24 cellular contexts compared by ENCODE assay signal in the genomic region with DNA sequence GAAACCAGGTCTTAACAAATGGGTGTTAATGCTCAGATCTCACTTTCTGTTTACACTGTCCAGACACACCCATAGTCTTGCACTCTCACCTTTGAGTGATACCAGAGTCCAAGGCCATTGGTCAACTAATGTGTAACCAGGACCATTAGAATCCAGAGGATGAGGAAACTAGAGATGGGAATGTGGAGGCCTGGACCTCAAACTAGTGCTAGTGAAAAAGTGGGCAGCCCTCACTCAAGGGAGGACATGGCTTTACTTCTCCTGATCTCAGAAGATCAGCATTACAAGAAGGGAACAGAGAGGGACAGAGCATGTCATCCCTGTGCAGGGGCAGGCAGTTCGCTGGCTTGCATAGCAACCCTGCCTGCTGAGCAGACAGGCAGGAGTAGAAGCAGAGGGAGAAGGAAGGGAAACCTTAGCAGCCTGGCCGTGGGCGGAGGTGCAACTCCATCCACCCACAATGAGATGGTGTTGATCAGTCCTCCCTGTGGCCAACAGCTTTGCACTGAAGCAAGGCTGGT. TPM values are rescaled to one million over a fixed set of nuclear protein-coding genes. Genes with fewer than 3 reads are reported as not detected.
DNase-seq lines count a peak whose midpoint lies in the region; ATAC-seq and TF ChIP-seq lines count a peak whose summit lies in the region.
"Had no signal": no experiment of that assay in that cellular context is flagged by ENCODE, and none has a peak within 500 bp of the region (broad histone marks: within the 10 kb centered on the region; RNA-seq: fewer than 3 reads in every experiment).

No MANE protein-coding gene starts in this region.

- H2BK5ac ChIP-seq in IMR-90 (ENCODE audit: low read depth, low read length, poor library complexity, severe bottlenecking), result no peak overlapping the region

- TF ChIP-seq POLR2A in IMR-90 (IDR thresholded peaks at IDR 0.05; ENCODE audit: low read depth, low read length), result no peak
- no peak for TF ChIP-seq POLR2A in breast epithelium (IDR thresholded peaks at IDR 0.05)

- no peak overlapping the region for H3K27ac Mint-ChIP-seq in stimulated activated memory B cell treated with anti-CD40 and anti-IgM and Interleukin-4, amounts not matched to agents 10 μg/mL and 1 μg/mL and 100 μg/mL, for 72 hours
- H3K27ac Mint-ChIP-seq: naive thymus-derived CD8-positive, alpha-beta T cell had no signal

- H3K27me3 ChIP-seq in IMR-90 (ENCODE audit: control insufficient read depth, insufficient read depth, low read length) (0 out of 2 replicates have a peak, but pooled peaks cover 6% of the 10 kb centered on the region), breast epithelium (no peaks in the 10 kb centered on the region)
- H3K27me3 ChIP-seq: BLaER1 treated with 17β-estradiol and CSF1 and Interleukin-3, amounts not matched to agents 10 nM and 100 nM; cardiac muscle cell; esophagus squamous epithelium; upper lobe of left lung had no signal

- no peak overlapping the region for H2BK15ac ChIP-seq in IMR-90 (ENCODE audit: low read depth, low read length)

- WGBS in IMR-90 (ENCODE audit: extremely low coverage in 2 of 2, insufficient read length in 1 of 2), 2 experiments, result no CpG with 5 or more reads among the region's 3 CpGs

- in situ Hi-C loops in IMR-90 (cut with MboI; ENCODE audit: low sequenced_read_pairs), result no loop called here

- H3K9me3 ChIP-seq in IMR-90 (ENCODE audit: control insufficient read depth, insufficient read depth, low read length) (no peaks in the 10 kb centered on the region), breast epithelium (no peaks in the 10 kb centered on the region)
- H3K9me3 ChIP-seq: esophagus squamous epithelium, upper lobe of left lung had no signal

- TF ChIP-seq RAD21 in IMR-90 (IDR thresholded peaks at IDR 0.05; ENCODE audit: low read length), result no peak

- H3K4me3 ChIP-seq in IMR-90 (ENCODE audit: insufficient read depth, low read depth, low read length) (no peak overlapping the region), breast epithelium (no peak overlapping the region)
- H3K4me3 ChIP-seq: BLaER1 treated with 17β-estradiol and CSF1 and Interleukin-3, amounts not matched to agents 10 nM and 100 nM; cardiac muscle cell; esophagus squamous epithelium; smooth muscle cell; upper lobe of left lung had no signal

- no peak overlapping the region for H2AFZ ChIP-seq in IMR-90 (replicated peaks; ENCODE audit: low read length, poor library complexity)

- no peak overlapping the region for H4K91ac ChIP-seq in IMR-90 (ENCODE audit: insufficient read depth, low read depth, low read length)

- H3K27ac ChIP-seq in IMR-90 (ENCODE audit: insufficient read depth, low read length) (no peak overlapping the region), breast epithelium (no peak overlapping the region)
- H3K27ac ChIP-seq: 22Rv1; BLaER1 treated with 17β-estradiol and CSF1 and Interleukin-3, amounts not matched to agents 10 nM and 100 nM; cardiac muscle cell; esophagus squamous epithelium; HL-60; KMS-11; upper lobe of left lung had no signal

- no peaks in the 10 kb centered on the region for H4K20me1 ChIP-seq in IMR-90 (ENCODE audit: insufficient read depth, low read length)
- H4K20me1 ChIP-seq: BLaER1 treated with 17β-estradiol and CSF1 and Interleukin-3, amounts not matched to agents 10 nM and 100 nM had no signal

- H3K18ac ChIP-seq in IMR-90 (ENCODE audit: low read depth, low read length), result no peak overlapping the region

- CTCF ChIA-PET in IMR-90 (lab: Yijun Ruan, JAX), result no interaction called here

- peaks cover 2% of the 10 kb centered on the region for H3K36me3 Mint-ChIP-seq in stimulated activated memory B cell treated with anti-CD40 and anti-IgM and Interleukin-4, amounts not matched to agents 10 μg/mL and 1 μg/mL and 100 μg/mL, for 72 hours

- no peaks in the 10 kb centered on the region for H3K9me1 ChIP-seq in IMR-90 (ENCODE audit: insufficient read depth, low read length)

- H3K79me1 ChIP-seq in IMR-90 (ENCODE audit: low read depth in 1 of 2, low read length in 2 of 2), result no peaks in the 10 kb centered on the region

- H2AK5ac ChIP-seq in IMR-90 (ENCODE audit: low read depth, low read length), result no peak overlapping the region

- no peaks in the 10 kb centered on the region for H3K36me3 ChIP-seq in IMR-90 (ENCODE audit: control insufficient read depth, insufficient read depth, low read length)
- H3K36me3 ChIP-seq in breast epithelium, result no peaks in the 10 kb centered on the region
- H3K36me3 ChIP-seq: BLaER1 treated with 17β-estradiol and CSF1 and Interleukin-3, amounts not matched to agents 10 nM and 100 nM; cardiac muscle cell; esophagus squamous epithelium; upper lobe of left lung had no signal

- TF ChIP-seq CTCF in IMR-90 (conservative IDR thresholded peaks at IDR 0.05; ENCODE audit: low read depth, low read length), result no peak
- no peak for TF ChIP-seq CTCF in breast epithelium (IDR thresholded peaks at IDR 0.05)

- no peak overlapping the region for H3K23ac ChIP-seq in IMR-90 (ENCODE audit: low read depth, low read length)

- dilution Hi-C loops in IMR-90 (cut with HindIII; ENCODE audit: low sequenced_read_pairs, unreplicated experiment), result no loop called here

- no peak overlapping the region for H4K8ac ChIP-seq in IMR-90 (ENCODE audit: low read depth in 2 of 2, low read length in 2 of 2)

- no peak overlapping the region for H4K5ac ChIP-seq in IMR-90 (ENCODE audit: low read depth, low read length)

- no peak overlapping the region for H3K14ac ChIP-seq in IMR-90 (replicated peaks; ENCODE audit: low read depth, low read length)

- no peaks in the 10 kb centered on the region for H3K4me1 ChIP-seq in IMR-90 (ENCODE audit: control insufficient read depth, insufficient read depth, low read length)
- no peaks in the 10 kb centered on the region for H3K4me1 ChIP-seq in breast epithelium
- H3K4me1 ChIP-seq: esophagus squamous epithelium, upper lobe of left lung had no signal

- no peak overlapping the region for H3K9ac ChIP-seq in IMR-90 (ENCODE audit: low read depth, low read length)
- H3K9ac ChIP-seq: BLaER1 treated with 17β-estradiol and CSF1 and Interleukin-3, amounts not matched to agents 10 nM and 100 nM; KMS-11 had no signal

- peak overlapping the region; percentile 35 for H2AK9ac ChIP-seq in IMR-90 (replicated peaks; ENCODE audit: low read depth, low read length, poor library complexity)

- H3K9me3 Mint-ChIP-seq in stimulated activated memory B cell treated with anti-CD40 and anti-IgM and Interleukin-4, amounts not matched to agents 10 μg/mL and 1 μg/mL and 100 μg/mL, for 72 hours, result peaks cover 1% of the 10 kb centered on the region

- peaks cover 12% of the 10 kb centered on the region for H3K27me3 Mint-ChIP-seq in stimulated activated memory B cell treated with anti-CD40 and anti-IgM and Interleukin-4, amounts not matched to agents 10 μg/mL and 1 μg/mL and 100 μg/mL, for 72 hours

- no peak overlapping the region for H2BK20ac ChIP-seq in IMR-90 (ENCODE audit: low read depth, low read length)

- DNase-seq in DMS 273 (lab: John Stamatoyannopoulos, UW; ENCODE audit: unreplicated experiment) (peak; percentile 12), DMS 273 treated with DMSO at 0.1 percent for 48 hours (lab: John Stamatoyannopoulos, UW) (no peak), IMR-90 (no peak), breast epithelium (ENCODE audit: low spot score in 2 of 2) (no peak), globus pallidus (ENCODE audit: low spot score) (no peak)
- DNase-seq: activated CD8-positive, alpha-beta memory T cell treated with anti-CD3 and anti-CD28 coated beads for 24 hours; DMS53; esophagus squamous epithelium; islet precursor cell; naive thymus-derived CD8-positive, alpha-beta T cell; NCI-H1092 treated with DMSO at 0.1 percent for 48 hours; NCI-H526 treated with DMSO at 0.1 percent for 48 hours; Right ventricle myocardium superior; upper lobe of left lung had no signal

- H3K4me3 Mint-ChIP-seq in stimulated activated memory B cell treated with anti-CD40 and anti-IgM and Interleukin-4, amounts not matched to agents 10 μg/mL and 1 μg/mL and 100 μg/mL, for 72 hours, result no peak overlapping the region
- H3K4me3 Mint-ChIP-seq: naive thymus-derived CD8-positive, alpha-beta T cell had no signal

- peak; percentile 54 for ATAC-seq in GM21723 (IDR thresholded peaks at IDR 0.05; ENCODE audit: unreplicated experiment)
- no peak for ATAC-seq in IMR-90 (ENCODE audit: low read depth)
- ATAC-seq in stimulated activated memory B cell treated with anti-CD40 and anti-IgM and Interleukin-4, amounts not matched to agents 10 μg/mL and 1 μg/mL and 100 μg/mL, for 72 hours, result peak; percentile 50
- no peak for ATAC-seq in GM21526 (IDR thresholded peaks at IDR 0.05; ENCODE audit: low FRiP score, unreplicated experiment)
- ATAC-seq: HCT116; naive thymus-derived CD8-positive, alpha-beta T cell had no signal

- no TSS peak for BruUV-seq in IMR-90 (replicated peaks; lab: Mats Ljungman, UMichigan)

- H3K56ac ChIP-seq in IMR-90 (ENCODE audit: extremely low read depth, insufficient read depth, low read length), result no peak overlapping the region

- H3K4me1 Mint-ChIP-seq in stimulated activated memory B cell treated with anti-CD40 and anti-IgM and Interleukin-4, amounts not matched to agents 10 μg/mL and 1 μg/mL and 100 μg/mL, for 72 hours, result peaks cover 15% of the 10 kb centered on the region

- no peak overlapping the region for H2BK120ac ChIP-seq in IMR-90 (ENCODE audit: low read depth, low read length)

- H3K4ac ChIP-seq in IMR-90 (ENCODE audit: low read depth, low read length), result no peak overlapping the region

- intact Hi-C loops in IMR-90 (cut with micrococcal nuclease) (no loop called here), breast epithelium (cut with DNase I; ENCODE audit: low total_unique reads) (no loop called here)

- H3K4me2 ChIP-seq in IMR-90 (ENCODE audit: low read depth, low read length), result no peak overlapping the region
- H3K4me2 ChIP-seq: KMS-11, smooth muscle cell had no signal

- POLR2A ChIA-PET in IMR-90 (lab: Charles Lee; ENCODE audit: unreplicated experiment), result no interaction called here

TF ChIP-seq in IMR-90, 13 proteins besides CTCF, POLR2A, EP300 and RAD21:
- no peak for TF ChIP-seq RFX5 (IDR thresholded peaks at IDR 0.05; ENCODE audit: low read depth, low read length)
- TF ChIP-seq MAFK (IDR thresholded peaks at IDR 0.05; ENCODE audit: low read depth, low read length), result no peak
- no peak for TF ChIP-seq MXI1 (IDR thresholded peaks at IDR 0.05; ENCODE audit: borderline replicate concordance, low read depth, low read length)
- no peak for TF ChIP-seq NFE2L2 (IDR thresholded peaks at IDR 0.05; ENCODE audit: low read depth, low read length)

RNA-seq across cellular contexts. Expression of a gene that starts 22.6 kb away (rescaled TPM):
- total RNA-seq in IMR-90 (2012; rRNA removed) (70.8 and 99.2 TPM in 2 replicates), breast epithelium (10 to 100 TPM; 71.2 to 95.7 (median 90.4) TPM)
- 49.5 and 58.1 TPM in 2 replicates for polyA plus RNA-seq in IMR-90 (2012; rRNA removed)
- 12.7 and 15.9 TPM in 2 replicates for polyA plus RNA-seq in IMR-90 (2012; cell fraction: cytosol; rRNA removed)
- polyA plus RNA-seq in IMR-90 (2012; cell fraction: nucleus; rRNA removed; ENCODE audit: low replicate concordance), result 11.1 and 42.3 TPM in 2 replicates

Comparison
In these comparisons a context has a peak if more than half of its experiments do, and no peak if none do; other contexts are left out.
1. ATAC-seq: peak in GM21723 (single experiment) and stimulated activated memory B cell treated with anti-CD40 and anti-IgM and Interleukin-4, amounts not matched to agents 10 μg/mL and 1 μg/mL and 100 μg/mL, for 72 hours (single experiment); none in IMR-90 (single experiment) and GM21526 (single experiment).